16 cellular contexts compared by ENCODE assay signal in the genomic region with DNA sequence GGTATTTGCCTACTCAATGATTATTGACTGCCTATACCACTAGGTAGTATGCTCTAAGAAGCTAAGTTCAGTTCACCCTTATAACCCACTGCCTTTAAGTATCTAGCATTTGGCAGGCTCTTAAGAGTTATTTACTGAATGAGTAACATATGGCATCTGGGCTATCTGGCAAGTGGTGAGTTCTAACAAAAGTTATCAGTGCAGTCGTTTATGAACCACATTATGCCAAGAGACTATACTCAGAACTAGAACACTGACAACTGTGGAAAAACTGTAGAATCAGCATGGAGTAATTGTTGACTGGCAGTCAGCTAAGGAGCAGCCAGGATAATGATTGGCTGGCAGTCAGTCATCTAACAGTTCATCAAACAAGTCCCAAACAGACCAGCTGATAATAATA. TPM values are rescaled to one million over a fixed set of nuclear protein-coding genes. Genes with fewer than 3 reads are reported as not detected.
DNase-seq lines count a peak whose midpoint lies in the region; ATAC-seq, FAIRE-seq and TF ChIP-seq lines count a peak whose summit lies in the region.
"Had no signal": no experiment of that assay in that cellular context is flagged by ENCODE, and none has a peak within 500 bp of the region (broad histone marks: within the 10 kb centered on the region; RNA-seq: fewer than 3 reads in every experiment).

No MANE protein-coding gene starts in this region.

- H3K4me3 ChIP-seq in fibroblast of villous mesenchyme (ENCODE audit: low read depth, low read length) (no peak overlapping the region), pancreas (no peak overlapping the region)
- H3K4me3 ChIP-seq: dorsolateral prefrontal cortex, thyroid gland had no signal

- intact Hi-C loops in pancreas (cut with DNase I), result no loop called here

- ATAC-seq in SK-N-SH treated with all-trans-retinoic acid at 6 μM for 48 hours (peak; percentile 77), pancreas (peak; percentile 78 to 87 (median 80)), GM18520 (IDR thresholded peaks at IDR 0.05; ENCODE audit: unreplicated experiment) (no peak)

- H3K27me3 ChIP-seq in pancreas, result no peaks in the 10 kb centered on the region
- H3K27me3 ChIP-seq: dorsolateral prefrontal cortex, thyroid gland had no signal

- TF ChIP-seq CTCF in fibroblast of villous mesenchyme (IDR thresholded peaks at IDR 0.05; ENCODE audit: insufficient read depth, low read depth, low read length) (no peak), pancreas (IDR thresholded peaks at IDR 0.05) (no peak)

- no peaks in the 10 kb centered on the region for H3K9me3 ChIP-seq in pancreas
- H3K9me3 ChIP-seq: thyroid gland had no signal

- 7 to 19% methylated on average over 1 of the region's 1 CpG for WGBS in pancreas, 2 donors

- DNase-seq in NCI-H2171 treated with DMSO at 0.1 percent for 48 hours (lab: John Stamatoyannopoulos, UW) (peak; percentile 31), NCI-H2171 (lab: John Stamatoyannopoulos, UW) (no peak), fibroblast of villous mesenchyme (ENCODE audit: low read depth) (peak; percentile 51), pancreas (no peak), NCI-H1105 treated with DMSO at 0.1 percent for 48 hours (lab: John Stamatoyannopoulos, UW) (no peak), MV-4-11 (lab: John Stamatoyannopoulos, UW) (no peak)
- DNase-seq: activated naive CD4-positive, alpha-beta T cell treated with anti-CD3 and anti-CD28 coated beads, Interleukin-2, amount 10 ng/mL, durations not matched to agents 7 days and 5 days; dorsolateral prefrontal cortex; glutamatergic neuron; NCI-H2227 treated with DMSO at 0.1 percent for 48 hours; T-helper 9 cell; thyroid gland had no signal

- peaks cover 0 to 10% (median 9%) of the 10 kb centered on the region in 3 donors for H3K4me1 ChIP-seq in pancreas

- no peak overlapping the region for H3K27ac ChIP-seq in pancreas
- H3K27ac ChIP-seq: RWPE1, thyroid gland had no signal

- no peak for FAIRE-seq in pancreas (lab: Jason Lieb, UNC)
- FAIRE-seq: A204.1 had no signal

- no peaks in the 10 kb centered on the region for H3K36me3 ChIP-seq in pancreas
- H3K36me3 ChIP-seq: thyroid gland had no signal

TF ChIP-seq in SK-N-SH treated with all-trans-retinoic acid at 6 μM for 48 hours, 23 proteins besides CTCF, POLR2A, EP300 and RAD21:
- TF ChIP-seq GLIS3 (CRISPR knock-in tag; IDR thresholded peaks at IDR 0.05), result no peak

RNA-seq across cellular contexts. Expression of a gene that starts 25.8 kb away (rescaled TPM):
- total RNA-seq in fibroblast of villous mesenchyme (86.7 and 111 TPM in 2 replicates), pancreas (10 to 100 TPM; 33.7 to 46.9 (median 38.1) TPM)
- polyA plus RNA-seq in pancreas, result 10 to 100 TPM; 29.1 to 45.8 TPM

Comparison
In these comparisons a context has a peak if more than half of its experiments do, and no peak if none do; other contexts are left out.
1. DNase-seq: peak in NCI-H2171 treated with DMSO at 0.1 percent for 48 hours (single experiment) and fibroblast of villous mesenchyme (single experiment); none in NCI-H2171 (single experiment), pancreas (0 of 6), NCI-H1105 treated with DMSO at 0.1 percent for 48 hours (single experiment) and MV-4-11 (single experiment).